ENCODE assay signal across 17 cellular contexts in the genomic region with DNA sequence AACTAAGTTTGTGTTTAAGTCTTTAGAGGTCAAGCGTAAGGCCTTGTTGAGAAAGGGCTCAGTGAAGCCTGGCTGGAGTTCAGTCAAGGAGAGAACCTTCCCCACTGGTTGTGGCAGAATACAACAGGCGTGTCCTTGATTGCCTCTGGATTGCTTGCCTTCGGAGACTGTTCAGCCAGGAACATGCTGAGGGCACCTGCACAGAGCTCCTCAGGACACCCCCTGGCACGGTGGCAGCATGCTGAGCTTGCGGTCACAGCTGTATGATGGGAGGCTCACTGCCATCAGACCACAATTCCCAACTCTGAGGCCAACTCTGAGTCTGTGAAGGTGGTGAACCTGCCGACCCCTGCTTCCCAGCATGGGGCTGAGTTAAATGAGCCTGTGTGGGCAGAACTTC.
DNase-seq lines count a peak whose midpoint lies in the region; ATAC-seq, FAIRE-seq and TF ChIP-seq lines count a peak whose summit lies in the region.
"Had no signal": no experiment of that assay in that cellular context is flagged by ENCODE, and none has a peak within 500 bp of the region (broad histone marks: within the 10 kb centered on the region; RNA-seq: fewer than 3 reads in every experiment).

No MANE protein-coding gene starts in this region.

- no peaks in the 10 kb centered on the region for H4K20me1 ChIP-seq in GM12878 (ENCODE audit: control insufficient read depth, insufficient read depth)

- RAD21 ChIA-PET in GM12878 (lab: Charles Lee; ENCODE audit: unreplicated experiment), result no interaction called here

- no peak for FAIRE-seq in GM12878 (lab: Jason Lieb, UNC)
- FAIRE-seq: A204.1 had no signal

- CTCF ChIA-PET in GM12878 (lab: Yijun Ruan, JAX), result no interaction called here
- CTCF ChIA-PET in activated naive CD4-positive, alpha-beta T cell treated with anti-CD3 and anti-CD28 coated beads, Interleukin-2, amount 10 ng/mL, durations not matched to agents 7 days and 5 days (lab: Charles Lee), result no interaction called here
- CTCF ChIA-PET in GM10248 (lab: Yijun Ruan, JAX), result no interaction called here

- no peak overlapping the region for H2BK120ac ChIP-seq in mesenchymal stem cell (ENCODE audit: low read depth, low read length)

- H2BK12ac ChIP-seq in mesenchymal stem cell (ENCODE audit: low read length in 2 of 2), result peak overlapping the region in 1 of 2 experiments; percentile 71

- no peak overlapping the region for H3K4me3 ChIP-seq in GM12878
- no peak overlapping the region for H3K4me3 ChIP-seq in mesenchymal stem cell (ENCODE audit: insufficient read depth in 1 of 2, low read depth in 1 of 2, low read length in 2 of 2)
- H3K4me3 ChIP-seq: SJCRH30 had no signal

- no peak overlapping the region for H2AFZ ChIP-seq in GM12878 (ENCODE audit: control insufficient read depth, low read depth, low read length)
- H2AFZ ChIP-seq in mesenchymal stem cell (ENCODE audit: low read depth, low read length), result no peak overlapping the region

- H3K4me1 ChIP-seq in GM12878 (ENCODE audit: control insufficient read depth, insufficient read depth, low read length) (peaks cover 11% of the 10 kb centered on the region), mesenchymal stem cell (ENCODE audit: control insufficient read depth, insufficient read depth, low read depth, low read length) (peaks cover 3% of the 10 kb centered on the region)

- no peaks in the 10 kb centered on the region for H3K36me3 Mint-ChIP-seq in activated naive CD4-positive, alpha-beta T cell treated with anti-CD3 and anti-CD28 coated beads, Interleukin-2, amount 10 ng/mL, durations not matched to agents 7 days and 5 days

- H3K27me3 ChIP-seq in GM12878 (replicated peaks in 1 of 2; ENCODE audit: control insufficient read depth in 2 of 2, insufficient read depth in 2 of 2, low read length in 1 of 2), result no peaks in the 10 kb centered on the region
- H3K27me3 ChIP-seq in mesenchymal stem cell (ENCODE audit: control insufficient read depth in 1 of 2, insufficient read depth in 1 of 2, low read length in 2 of 2), result peaks cover 4 to 22% of the 10 kb centered on the region in 2 experiments
- H3K27me3 ChIP-seq: SJCRH30 had no signal

- H4K91ac ChIP-seq in mesenchymal stem cell (ENCODE audit: low read length), result no peak overlapping the region

- no peak overlapping the region for H3K27ac ChIP-seq in GM12878 (ENCODE audit: control insufficient read depth, insufficient read depth)
- H3K27ac ChIP-seq in mesenchymal stem cell (ENCODE audit: low read length, poor library complexity, severe bottlenecking), result no peak overlapping the region
- H3K27ac ChIP-seq: C4-2B, SJCRH30 had no signal

- TF ChIP-seq EP300 in GM12878 (IDR thresholded peaks at IDR 0.05; ENCODE audit: borderline replicate concordance in 1 of 2, control insufficient read depth in 1 of 2, low read depth in 2 of 2, low read length in 2 of 2), result no peak

- in situ Hi-C loops in GM12878 (cut with MboI), result no loop called here

- BruUV-seq in GM12878 (replicated peaks; lab: Mats Ljungman, UMichigan), result no TSS peak

- peak overlapping the region in 1 of 2 experiments; percentile 92 for H3K14ac ChIP-seq in mesenchymal stem cell (ENCODE audit: low read length in 2 of 2)

- no peak overlapping the region for H2BK5ac ChIP-seq in mesenchymal stem cell (ENCODE audit: low read depth, low read length, poor library complexity, severe bottlenecking)

- no peaks in the 10 kb centered on the region for H3K4me1 Mint-ChIP-seq in activated naive CD4-positive, alpha-beta T cell treated with anti-CD3 and anti-CD28 coated beads, Interleukin-2, amount 10 ng/mL, durations not matched to agents 7 days and 5 days

- H3K36me3 ChIP-seq in GM12878 (ENCODE audit: control insufficient read depth in 2 of 2, insufficient read depth in 2 of 2, low read length in 1 of 2) (peaks cover 0 to 4% of the 10 kb centered on the region in 2 experiments; a peak in 3 of 4 replicates), mesenchymal stem cell (ENCODE audit: control insufficient read depth in 1 of 2, insufficient read depth in 2 of 2, low read depth in 1 of 2, low read length in 2 of 2) (no peaks in the 10 kb centered on the region)
- H3K36me3 ChIP-seq: SJCRH30 had no signal

- TF ChIP-seq CTCF in GM12878 (IDR thresholded peaks at IDR 0.05 in 2 of 3, conservative IDR thresholded peaks at IDR 0.05 in 1 of 3; ENCODE audit: control insufficient read depth in 2 of 3, extremely low read depth in 1 of 3, insufficient read depth in 1 of 3, low read depth in 3 of 3, low read length in 3 of 3), result no peak
- no peak for TF ChIP-seq CTCF in GM10248 (IDR thresholded peaks at IDR 0.05; ENCODE audit: control extremely low read depth, extremely low read depth, low read depth, missing control alignments)

- H3K79me2 ChIP-seq in GM12878 (ENCODE audit: control insufficient read depth, insufficient read depth, low read length), result peaks cover 41% of the 10 kb centered on the region

- peak overlapping the region; percentile 11; the same call in 1 of the 2 replicates for H3K4me2 ChIP-seq in GM12878 (ENCODE audit: control insufficient read depth, insufficient read depth)
- no peak overlapping the region for H3K4me2 ChIP-seq in mesenchymal stem cell (ENCODE audit: low read length, poor library complexity, severe bottlenecking)

- H3K9ac ChIP-seq in GM12878 (ENCODE audit: control insufficient read depth, insufficient read depth, low read length), result no peak overlapping the region
- H3K9ac ChIP-seq in mesenchymal stem cell (ENCODE audit: low read length), result no peak overlapping the region

- DNase-seq in activated effector memory CD4-positive, alpha-beta T cell treated with anti-CD3 and anti-CD28 coated beads, Interleukin-2, amount 50 U/mL, for 16 hours, result peak; percentile 48
- DNase-seq in activated effector memory CD4-positive, alpha-beta T cell treated with Interleukin-2 at 50 U/mL for 16 hours, result no peak
- DNase-seq in GM12878 (ENCODE audit: low read depth, low spot score) (no peak), mesenchymal stem cell (no peak), GM10248 (ENCODE audit: extremely low spot score) (no peak)
- DNase-seq in activated naive CD4-positive, alpha-beta T cell treated with anti-CD3 and anti-CD28 coated beads, Interleukin-2, amount 10 ng/mL, durations not matched to agents 7 days and 5 days, result no peak
- DNase-seq: CD8-positive, alpha-beta memory T cell; GDM1; Kasumi-1; NCI-H1694 treated with DMSO at 0.1 percent for 48 hours; NCI-H2081 treated with DMSO at 0.1 percent for 48 hours; NCI-H510A; SJCRH30 had no signal

- POLR2A ChIA-PET in GM12878 (lab: Charles Lee) (interaction anchor here (1.1 kb wide), 1 partner anchor 30 kb away, joined by 3 read pairs; no protein-coding TSS in a partner anchor), GM10248 (lab: Yijun Ruan, JAX) (no interaction called here)

- no peak overlapping the region for H3K27ac Mint-ChIP-seq in activated naive CD4-positive, alpha-beta T cell treated with anti-CD3 and anti-CD28 coated beads, Interleukin-2, amount 10 ng/mL, durations not matched to agents 7 days and 5 days
- H3K27ac Mint-ChIP-seq: CD8-positive, alpha-beta memory T cell had no signal

- no peak overlapping the region for H2BK15ac ChIP-seq in mesenchymal stem cell (ENCODE audit: low read depth, poor library complexity, severe bottlenecking)

- no peak for TF ChIP-seq RAD21 in GM12878 (IDR thresholded peaks at IDR 0.05; ENCODE audit: insufficient read depth, low read depth, low read length)

- H3K4ac ChIP-seq in mesenchymal stem cell (ENCODE audit: low read depth in 1 of 2, low read length in 2 of 2), result no peak overlapping the region

- H3K4me3 Mint-ChIP-seq in activated naive CD4-positive, alpha-beta T cell treated with anti-CD3 and anti-CD28 coated beads, Interleukin-2, amount 10 ng/mL, durations not matched to agents 7 days and 5 days, result no peak overlapping the region
- H3K4me3 Mint-ChIP-seq: CD8-positive, alpha-beta memory T cell had no signal

- 77% methylated on average over 6 of the region's 6 CpGs for WGBS in GM12878 (ENCODE audit: insufficient coverage, insufficient replicate concordance, low lambda C conversion rate, missing lambda C conversion rate)
- whole genome bisulfite sequencing in mesenchymal stem cell, result 93% methylated on average over 5 of the region's 6 CpGs

- no peak; the same call in 2 of the 3 replicates for ATAC-seq in GM12878
- ATAC-seq in HG02938 (IDR thresholded peaks at IDR 0.05; ENCODE audit: unreplicated experiment), result no peak
- ATAC-seq: Panc1 had no signal

- peaks cover 22% of the 10 kb centered on the region for H3K27me3 Mint-ChIP-seq in activated naive CD4-positive, alpha-beta T cell treated with anti-CD3 and anti-CD28 coated beads, Interleukin-2, amount 10 ng/mL, durations not matched to agents 7 days and 5 days

- TF ChIP-seq POLR2A in GM12878 (IDR thresholded peaks at IDR 0.05; ENCODE audit: low read depth, low read length), result no peak

- SMC1A ChIA-PET in GM12878 (lab: Charles Lee; ENCODE audit: uncharacterized antibody, unreplicated experiment), result no interaction called here

- H3K23ac ChIP-seq in mesenchymal stem cell (ENCODE audit: low read length in 2 of 2), result no peak overlapping the region

- no peaks in the 10 kb centered on the region for H3K9me3 Mint-ChIP-seq in activated naive CD4-positive, alpha-beta T cell treated with anti-CD3 and anti-CD28 coated beads, Interleukin-2, amount 10 ng/mL, durations not matched to agents 7 days and 5 days
- H3K9me3 Mint-ChIP-seq: CD8-positive, alpha-beta memory T cell had no signal

- H3K9me3 ChIP-seq in GM12878 (replicated peaks; ENCODE audit: control insufficient read depth, insufficient read depth, low read length) (peaks cover 2% of the 10 kb centered on the region; the same call in 2 of the 3 replicates), mesenchymal stem cell (ENCODE audit: control insufficient read depth, low read length) (no peaks in the 10 kb centered on the region)
- H3K9me3 ChIP-seq: SJCRH30 had no signal

- H3K18ac ChIP-seq in mesenchymal stem cell (ENCODE audit: low read depth in 1 of 2, low read length in 2 of 2), result no peak overlapping the region

- H3K79me1 ChIP-seq in mesenchymal stem cell (replicated peaks; ENCODE audit: low read length, poor library complexity, severe bottlenecking), result no peaks in the 10 kb centered on the region

- H2AK5ac ChIP-seq in mesenchymal stem cell (ENCODE audit: low read length, severe bottlenecking), result no peak overlapping the region

- intact Hi-C loops in GM12878 (cut with micrococcal nuclease; ENCODE audit: unreplicated experiment), result no loop called here

- H4K8ac ChIP-seq in mesenchymal stem cell (ENCODE audit: low read length), result peak overlapping the region; percentile 61

TF ChIP-seq in GM12878, 131 proteins besides CTCF, POLR2A, EP300 and RAD21 (continues in another document):
- no peak for TF ChIP-seq MXI1 (IDR thresholded peaks at IDR 0.05; ENCODE audit: low read depth, low read length)
- TF ChIP-seq KLF5 (IDR thresholded peaks at IDR 0.05; ENCODE audit: partially characterized antibody), result no peak
- TF ChIP-seq, protein P1, sequence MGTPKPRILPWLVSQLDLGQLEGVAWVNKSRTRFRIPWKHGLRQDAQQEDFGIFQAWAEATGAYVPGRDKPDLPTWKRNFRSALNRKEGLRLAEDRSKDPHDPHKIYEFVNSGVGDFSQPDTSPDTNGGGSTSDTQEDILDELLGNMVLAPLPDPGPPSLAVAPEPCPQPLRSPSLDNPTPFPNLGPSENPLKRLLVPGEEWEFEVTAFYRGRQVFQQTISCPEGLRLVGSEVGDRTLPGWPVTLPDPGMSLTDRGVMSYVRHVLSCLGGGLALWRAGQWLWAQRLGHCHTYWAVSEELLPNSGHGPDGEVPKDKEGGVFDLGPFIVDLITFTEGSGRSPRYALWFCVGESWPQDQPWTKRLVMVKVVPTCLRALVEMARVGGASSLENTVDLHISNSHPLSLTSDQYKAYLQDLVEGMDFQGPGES (IDR thresholded peaks at IDR 0.05), result no peak
